ENCODE assay signal across 13 cellular contexts in genomic region chrX:106649523-106650428, GRCh38. TPM values are rescaled to one million over a fixed set of nuclear protein-coding genes. Genes with fewer than 3 reads are reported as not detected.
A peak's percentile ranks its signal among the peaks of the same experiment; 100 is the strongest.
DNase-seq lines count a peak whose midpoint lies in the region; ATAC-seq lines count a peak whose summit lies in the region.
"Had no signal": no experiment of that assay in that cellular context is flagged by ENCODE, and none has a peak within 500 bp of the region (broad histone marks: within the 10 kb centered on the region; RNA-seq: fewer than 3 reads in every experiment).

No MANE protein-coding gene starts in this region.

- peak overlapping the region; percentile 65 for H3K27ac Mint-ChIP-seq in activated CD8-positive, alpha-beta memory T cell treated with anti-CD3 and anti-CD28 coated beads, Interleukin-2, amount 10 ng/mL, durations not matched to agents 7 days and 5 days
- H3K27ac Mint-ChIP-seq in stimulated activated naive B cell treated with anti-CD40 and anti-IgM and Interleukin-4, amounts not matched to agents 10 μg/mL and 1 μg/mL and 100 μg/mL, for 72 hours, result no peak overlapping the region
- H3K27ac Mint-ChIP-seq in CD8-positive, alpha-beta memory T cell, result peak overlapping the region in 3 of 8 donors; percentile 4 to 33 (median 27)
- H3K27ac Mint-ChIP-seq: activated naive CD4-positive, alpha-beta T cell treated with anti-CD3 and anti-CD28 coated beads, Interleukin-2, amount 50 U/mL, for 72 hours; mesothelial cell of epicardium had no signal

- H3K9me3 Mint-ChIP-seq in activated CD8-positive, alpha-beta memory T cell treated with anti-CD3 and anti-CD28 coated beads, Interleukin-2, amount 10 ng/mL, durations not matched to agents 7 days and 5 days (ENCODE audit: low read depth), result no peaks in the 10 kb centered on the region
- peaks cover 0 to 2% of the 10 kb centered on the region in 2 donors for H3K9me3 Mint-ChIP-seq in stimulated activated naive B cell treated with anti-CD40 and anti-IgM and Interleukin-4, amounts not matched to agents 10 μg/mL and 1 μg/mL and 100 μg/mL, for 72 hours
- H3K9me3 Mint-ChIP-seq in CD8-positive, alpha-beta memory T cell, result peaks cover 0 to 3% (median 0%) of the 10 kb centered on the region in 5 donors
- H3K9me3 Mint-ChIP-seq: activated naive CD4-positive, alpha-beta T cell treated with anti-CD3 and anti-CD28 coated beads, Interleukin-2, amount 50 U/mL, for 72 hours had no signal

- H3K36me3 ChIP-seq in CD8-positive, alpha-beta memory T cell (ENCODE audit: insufficient read depth, low read length), result no peaks in the 10 kb centered on the region
- H3K36me3 ChIP-seq: right atrium auricular region had no signal

- peaks cover 6% of the 10 kb centered on the region for H3K4me1 ChIP-seq in CD8-positive, alpha-beta memory T cell (ENCODE audit: insufficient read depth, low read length)
- H3K4me1 ChIP-seq: right atrium auricular region had no signal

- H3K9me3 ChIP-seq in CD8-positive, alpha-beta memory T cell (ENCODE audit: low read length), result no peaks in the 10 kb centered on the region
- H3K9me3 ChIP-seq: right atrium auricular region had no signal

- CTCF ChIA-PET in activated CD8-positive, alpha-beta memory T cell treated with anti-CD3 and anti-CD28 coated beads, Interleukin-2, amount 10 ng/mL, durations not matched to agents 7 days and 5 days (lab: Charles Lee), result no interaction called here
- CTCF ChIA-PET in CD8-positive, alpha-beta memory T cell (lab: Charles Lee), result no interaction called here

- peaks cover 8% of the 10 kb centered on the region for H3K4me1 Mint-ChIP-seq in activated CD8-positive, alpha-beta memory T cell treated with anti-CD3 and anti-CD28 coated beads, Interleukin-2, amount 10 ng/mL, durations not matched to agents 7 days and 5 days
- peaks cover 0 to 4% of the 10 kb centered on the region in 2 donors for H3K4me1 Mint-ChIP-seq in stimulated activated naive B cell treated with anti-CD40 and anti-IgM and Interleukin-4, amounts not matched to agents 10 μg/mL and 1 μg/mL and 100 μg/mL, for 72 hours
- H3K4me1 Mint-ChIP-seq in CD8-positive, alpha-beta memory T cell, result peaks cover 3 to 16% (median 7%) of the 10 kb centered on the region in 3 donors
- H3K4me1 Mint-ChIP-seq: mesothelial cell of epicardium had no signal

- no peaks in the 10 kb centered on the region for H3K27me3 ChIP-seq in CD8-positive, alpha-beta memory T cell (ENCODE audit: insufficient read depth, low read length, poor library complexity, severe bottlenecking)
- H3K27me3 ChIP-seq: right atrium auricular region had no signal

- ATAC-seq in activated CD8-positive, alpha-beta memory T cell treated with anti-CD3 and anti-CD28 coated beads, Interleukin-2, amount 10 ng/mL, durations not matched to agents 7 days and 5 days, result peak; percentile 45
- ATAC-seq in GM21825 (IDR thresholded peaks at IDR 0.05; ENCODE audit: unreplicated experiment) (peak; percentile 90), HG03342 (IDR thresholded peaks at IDR 0.05; ENCODE audit: unreplicated experiment) (peak; percentile 95)
- peak; percentile 55 to 60 for ATAC-seq in stimulated activated naive B cell treated with anti-CD40 and anti-IgM and Interleukin-4, amounts not matched to agents 10 μg/mL and 1 μg/mL and 100 μg/mL, for 72 hours (replicated peaks)
- ATAC-seq: activated naive CD4-positive, alpha-beta T cell treated with anti-CD3 and anti-CD28 coated beads, Interleukin-2, amount 50 U/mL, for 72 hours had no signal

- no peak overlapping the region for H3K27ac ChIP-seq in CD8-positive, alpha-beta memory T cell (ENCODE audit: low read depth, low read length)
- H3K27ac ChIP-seq: PC-9, right atrium auricular region had no signal

- DNase-seq in activated CD8-positive, alpha-beta memory T cell treated with anti-CD3 and anti-CD28 coated beads, Interleukin-2, amount 10 ng/mL, durations not matched to agents 7 days and 5 days, result no peak
- no peak for DNase-seq in activated CD8-positive, alpha-beta memory T cell treated with anti-CD3 and anti-CD28 coated beads, Interleukin-2, amount 50 U/mL, for 4 hours
- no peak for DNase-seq in stimulated activated naive B cell treated with anti-CD40 and anti-IgM and Interleukin-4, amounts not matched to agents 10 μg/mL and 1 μg/mL and 100 μg/mL, for 72 hours
- DNase-seq in ureter (ENCODE audit: low spot score), result no peak
- DNase-seq in CD8-positive, alpha-beta memory T cell, result no peak
- DNase-seq in activated T-cell treated with anti-CD3 and anti-CD28 coated beads, Interleukin-2, amount 50 U/mL, for 1 hour, result no peak
- DNase-seq: NCI-H1105, PC-9 had no signal

- no peak overlapping the region for H3K4me3 Mint-ChIP-seq in activated CD8-positive, alpha-beta memory T cell treated with anti-CD3 and anti-CD28 coated beads, Interleukin-2, amount 10 ng/mL, durations not matched to agents 7 days and 5 days
- no peak overlapping the region for H3K4me3 Mint-ChIP-seq in stimulated activated naive B cell treated with anti-CD40 and anti-IgM and Interleukin-4, amounts not matched to agents 10 μg/mL and 1 μg/mL and 100 μg/mL, for 72 hours
- peak overlapping the region in 3 of 7 donors; percentile 3 to 44 (median 4) for H3K4me3 Mint-ChIP-seq in CD8-positive, alpha-beta memory T cell
- H3K4me3 Mint-ChIP-seq: mesothelial cell of epicardium had no signal

- no peak overlapping the region for H3K4me3 ChIP-seq in CD8-positive, alpha-beta memory T cell (ENCODE audit: low read length)
- H3K4me3 ChIP-seq: PC-9, right atrium auricular region had no signal

- H3K27me3 Mint-ChIP-seq in activated CD8-positive, alpha-beta memory T cell treated with anti-CD3 and anti-CD28 coated beads, Interleukin-2, amount 10 ng/mL, durations not matched to agents 7 days and 5 days, result no peaks in the 10 kb centered on the region
- no peaks in the 10 kb centered on the region for H3K27me3 Mint-ChIP-seq in stimulated activated naive B cell treated with anti-CD40 and anti-IgM and Interleukin-4, amounts not matched to agents 10 μg/mL and 1 μg/mL and 100 μg/mL, for 72 hours
- H3K27me3 Mint-ChIP-seq in CD8-positive, alpha-beta memory T cell, result no peaks in the 10 kb centered on the region

- H3K36me3 Mint-ChIP-seq in activated CD8-positive, alpha-beta memory T cell treated with anti-CD3 and anti-CD28 coated beads, Interleukin-2, amount 10 ng/mL, durations not matched to agents 7 days and 5 days, result peaks cover 11% of the 10 kb centered on the region
- peaks cover 17 to 22% of the 10 kb centered on the region in 2 donors for H3K36me3 Mint-ChIP-seq in stimulated activated naive B cell treated with anti-CD40 and anti-IgM and Interleukin-4, amounts not matched to agents 10 μg/mL and 1 μg/mL and 100 μg/mL, for 72 hours
- peaks cover 2 to 26% (median 7%) of the 10 kb centered on the region in 3 donors for H3K36me3 Mint-ChIP-seq in CD8-positive, alpha-beta memory T cell
- H3K36me3 Mint-ChIP-seq: mesothelial cell of epicardium had no signal

- POLR2A ChIA-PET in CD8-positive, alpha-beta memory T cell (lab: Charles Lee), result no interaction called here

RNA-seq across cellular contexts. Expression of gene RADX, which starts 38.0 kb away (rescaled TPM):
- total RNA-seq in activated CD8-positive, alpha-beta memory T cell treated with anti-CD3 and anti-CD28 coated beads, Interleukin-2, amount 10 ng/mL, durations not matched to agents 7 days and 5 days, result 10 to 100 TPM in 1 of 2 experiments, 1 to 10 TPM in 1; 5.2 to 10.2 TPM
- total RNA-seq in ureter, result 14.9 TPM
- total RNA-seq in CD8-positive, alpha-beta memory T cell, result 1 to 10 TPM; 6.7 to 6.8 TPM
- 2.4 TPM for polyA plus RNA-seq in CD8-positive, alpha-beta memory T cell

Comparison
In these comparisons a context has a peak if more than half of its experiments do, and no peak if none do; other contexts are left out.
1. ATAC-seq: peak in every context shown above with its lines; median percentile 95 in HG03342; 90 in GM21825; 58 in stimulated activated naive B cell treated with anti-CD40 and anti-IgM and Interleukin-4, amounts not matched to agents 10 μg/mL and 1 μg/mL and 100 μg/mL, for 72 hours; 45 in activated CD8-positive, alpha-beta memory T cell treated with anti-CD3 and anti-CD28 coated beads, Interleukin-2, amount 10 ng/mL, durations not matched to agents 7 days and 5 days.